In genomic region chr5:13993926-13994325, GRCh38 we compare ENCODE assay signal across 20 cellular contexts. TPM values are rescaled to one million over a fixed set of nuclear protein-coding genes. Genes with fewer than 3 reads are reported as not detected.
"Had no signal": no experiment of that assay in that cellular context is flagged by ENCODE, and none has a peak within 500 bp of the region (broad histone marks: within the 10 kb centered on the region; RNA-seq: fewer than 3 reads in every experiment).

No MANE protein-coding gene starts in this region.

- H3K27me3 ChIP-seq: colonic mucosa, left lung, right atrium auricular region, upper lobe of right lung had no signal

- ATAC-seq: activated T-cell treated with anti-CD3 and anti-CD28 coated beads, Interleukin-2, amount 50 U/mL, for 4 hours; stimulated activated naive CD8-positive, alpha-beta T cell treated with anti-CD3 and anti-CD28 coated beads, Interleukin-15, Interleukin-2, amounts not matched to agents 100 U/mL and 50 U/mL, for 24 hours; upper lobe of right lung had no signal

- H3K27ac ChIP-seq: colonic mucosa, dorsolateral prefrontal cortex, heart left ventricle, left lung, prostate gland, right atrium auricular region, upper lobe of right lung, VCaP had no signal

- H3K9me3 ChIP-seq: colonic mucosa, prostate gland, upper lobe of right lung had no signal

- H3K4me1 ChIP-seq: colonic mucosa, heart left ventricle, left lung, prostate gland, right atrium auricular region, upper lobe of right lung had no signal

- H3K4me3 ChIP-seq: colonic mucosa, heart left ventricle, left lung, lung, prostate gland, right atrium auricular region, upper lobe of right lung had no signal

- H3K36me3 ChIP-seq: colonic mucosa, heart left ventricle, left lung, prostate gland, right atrium auricular region, upper lobe of right lung had no signal

- DNase-seq: activated CD8-positive, alpha-beta memory T cell treated with anti-CD3 and anti-CD28 coated beads for 24 hours; activated CD8-positive, alpha-beta memory T cell treated with anti-CD3 and anti-CD28 coated beads, Interleukin-2, amount 50 U/mL, for 4 hours; activated naive CD4-positive, alpha-beta T cell; activated naive CD8-positive, alpha-beta T cell treated with anti-CD3 and anti-CD28 coated beads for 36 hours; activated T-cell treated with anti-CD3 and anti-CD28 coated beads, Interleukin-2, amount 50 U/mL, for 4 hours; amniotic stem cell; colonic mucosa; dorsolateral prefrontal cortex; heart left ventricle; left lung; natural killer cell; stimulated activated CD4-positive, alpha-beta T cell treated with anti-CD3 and anti-CD28 coated beads, Interleukin-4, amount 100 ng/mL, for 4 hours; stimulated activated naive CD8-positive, alpha-beta T cell treated with anti-CD3 and anti-CD28 coated beads, Interleukin-15, Interleukin-2, amounts not matched to agents 100 U/mL and 50 U/mL, for 24 hours; upper lobe of right lung had no signal

RNA-seq across cellular contexts. Expression of gene DNAH5, which starts 49.4 kb away (rescaled TPM):
- total RNA-seq: activated naive CD8-positive, alpha-beta T cell treated with anti-CD3 and anti-CD28 coated beads for 36 hours; activated T-cell treated with anti-CD3 and anti-CD28 coated beads, Interleukin-2, amount 50 U/mL, for 4 hours; activated T-helper 2 cell treated with anti-CD3 and anti-CD28 coated beads, Interferon-gamma antibody, Interleukin-2, Interleukin-4, amounts not matched to agents 10 μg/mL and 5 μg/mL and 100 μg/mL, durations not matched to agents 14 hours and 24 hours and 36 hours; natural killer cell; T-helper 2 cell treated with Interferon-gamma antibody and Interleukin-4, amounts not matched to agents 100 ng/mL and 5 ng/mL, for 36 hours had no signal
